In the genomic region with DNA sequence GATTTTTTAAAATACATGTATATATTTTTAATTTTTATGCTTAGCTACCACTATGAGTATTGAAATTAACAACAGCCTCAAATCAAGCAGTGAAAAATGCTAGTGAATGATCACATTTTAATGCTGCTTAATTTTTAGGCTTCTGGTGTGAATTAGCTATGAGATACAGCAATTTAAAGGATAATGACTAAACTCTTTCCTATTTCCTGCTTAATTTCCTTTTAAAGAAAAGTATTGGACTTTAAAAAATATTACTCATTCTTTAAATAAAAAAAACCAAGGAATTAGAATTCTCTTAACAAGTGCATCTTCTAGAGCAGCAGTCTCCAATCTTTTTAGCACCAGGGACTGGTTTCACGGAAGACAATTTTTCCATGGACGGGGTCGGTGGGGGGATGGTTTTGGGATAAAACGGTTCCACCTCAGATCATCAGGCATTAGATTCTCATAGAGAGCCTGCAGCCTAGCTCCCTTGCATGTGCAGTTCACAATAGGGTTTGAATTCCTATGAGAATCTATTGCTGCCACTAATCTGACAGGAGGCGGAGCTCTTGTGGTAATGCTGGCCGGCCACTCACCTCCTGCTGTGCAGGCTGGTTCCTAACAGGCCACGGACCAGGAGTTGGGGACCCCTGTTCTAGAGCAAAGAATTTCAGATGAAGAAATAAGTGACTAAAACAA, we compare ENCODE assay signal across 25 cellular contexts. TPM values are rescaled to one million over a fixed set of nuclear protein-coding genes. Genes with fewer than 3 reads are reported as not detected.
"Had no signal": no experiment of that assay in that cellular context is flagged by ENCODE, and none has a peak within 500 bp of the region (broad histone marks: within the 10 kb centered on the region; RNA-seq: fewer than 3 reads in every experiment).

No MANE protein-coding gene starts in this region.

- H3K27ac ChIP-seq: adrenal gland, body of pancreas, breast epithelium had no signal

- H3K36me3 ChIP-seq: adrenal gland, breast epithelium had no signal

- H3K9me3 ChIP-seq: adrenal gland, body of pancreas, breast epithelium had no signal

- H3K4me3 ChIP-seq: adrenal gland, body of pancreas, breast epithelium had no signal

- H3K27me3 ChIP-seq: adrenal gland, body of pancreas, breast epithelium had no signal

- ATAC-seq: activated CD8-positive, alpha-beta T cell treated with anti-CD3 and anti-CD28 coated beads, Interleukin-2, amount 10 ng/mL, durations not matched to agents 7 days and 5 days; activated naive CD4-positive, alpha-beta T cell treated with anti-CD3 and anti-CD28 coated beads, Interleukin-2, amount 50 U/mL, for 72 hours; activated T-cell treated with anti-CD3 and anti-CD28 coated beads, Interleukin-2, amount 50 U/mL, for 4 hours; body of pancreas had no signal

- H3K4me1 ChIP-seq: adrenal gland had no signal

- FAIRE-seq: astrocyte had no signal

- DNase-seq: activated CD4-positive, alpha-beta T cell treated with anti-CD3 and anti-CD28 coated beads, Interleukin-2, amount 10 ng/mL, durations not matched to agents 24 days and 14 days; activated CD4-positive, alpha-beta T cell treated with anti-CD3 and anti-CD28 coated beads, Interleukin-2, amount 50 U/mL, for 4 hours; activated CD8-positive, alpha-beta T cell treated with anti-CD3 and anti-CD28 coated beads, Interleukin-2, amount 10 ng/mL, durations not matched to agents 7 days and 5 days; activated gamma-delta T cell treated with Interleukin-2 at 50 U/mL for 16 hours; activated naive CD4-positive, alpha-beta T cell treated with anti-CD3 and anti-CD28 coated beads for 36 hours; activated T-cell treated with anti-CD3 and anti-CD28 coated beads for 4 hours; activated T-cell treated with anti-CD3 and anti-CD28 coated beads, Interleukin-2, amount 50 U/mL, for 4 hours; adrenal gland; body of pancreas; NCI-H1092 treated with DMSO at 0.1 percent for 48 hours; NCI-H1417 treated with DMSO at 0.1 percent for 48 hours; NCI-H1930; NCI-H2081 treated with DMSO at 0.1 percent for 48 hours; NCI-H345; NCI-H524 treated with DMSO at 0.1 percent for 48 hours; NK-92 treated with Interleukin-12 subunit alpha and Interleukin-12 subunit beta, amount 100 ng/mL, for 24 hours; Right ventricle myocardium superior; SW 1271; T-helper 1 cell; T1000 had no signal

RNA-seq across cellular contexts. Expression of gene NTN4, which starts 18.6 kb away (rescaled TPM):
- total RNA-seq: activated CD4-positive, alpha-beta T cell treated with anti-CD3 and anti-CD28 coated beads, Interleukin-2, amount 10 ng/mL, durations not matched to agents 24 days and 14 days; activated CD8-positive, alpha-beta T cell treated with anti-CD3 and anti-CD28 coated beads, Interleukin-2, amount 10 ng/mL, durations not matched to agents 7 days and 5 days; activated naive CD4-positive, alpha-beta T cell treated with anti-CD3 and anti-CD28 coated beads for 36 hours; activated naive CD4-positive, alpha-beta T cell treated with anti-CD3 and anti-CD28 coated beads, Interleukin-2, amount 50 U/mL, for 72 hours; activated T-helper 1 cell treated with anti-CD3 and anti-CD28 coated beads, Interleukin-12 subunit alpha, Interleukin-12 subunit beta, Interleukin-2, Interleukin-4 antibody, amounts not matched to agents 30 ng/mL and 10 ng/mL and 1 ng/mL, durations not matched to agents 14 hours and 24 hours and 36 hours; T-helper 2 cell treated with Interferon-gamma antibody and Interleukin-4, amounts not matched to agents 100 ng/mL and 5 ng/mL, for 36 hours had no signal
